ENCODE assay signal across 8 cellular contexts in genomic region chr17:79797492-79798295, GRCh38. TPM values are rescaled to one million over a fixed set of nuclear protein-coding genes. Genes with fewer than 3 reads are reported as not detected.
DNase-seq lines count a peak whose midpoint lies in the region; ATAC-seq and TF ChIP-seq lines count a peak whose summit lies in the region.

No MANE protein-coding gene starts in this region.

- no peak for DNase-seq in AG10803 (ENCODE audit: low read depth)
- DNase-seq in NCI-H1092 (lab: John Stamatoyannopoulos, UW): peak; percentile 34
- no peak for DNase-seq in MCF 10A (ENCODE audit: unreplicated experiment)
- DNase-seq in mesenchymal stem cell: no peak
- no peak for DNase-seq in mesenteric fat pad (ENCODE audit: low spot score)
- no peak for DNase-seq in inferior parietal cortex (ENCODE audit: extremely low spot score)

- H3K4me1 Mint-ChIP-seq in MCF 10A (ENCODE audit: insufficient read depth, unreplicated experiment): peaks cover 15% of the 10 kb centered on the region

- H4K8ac ChIP-seq in mesenchymal stem cell (ENCODE audit: low read length): peak overlapping the region; percentile 90

- peak overlapping the region; percentile 90 for H3K4me2 ChIP-seq in mesenchymal stem cell (ENCODE audit: low read length, poor library complexity, severe bottlenecking)

- H3K27ac ChIP-seq in mesenchymal stem cell (ENCODE audit: low read length, poor library complexity, severe bottlenecking): no peak overlapping the region

- H2BK5ac ChIP-seq in mesenchymal stem cell (ENCODE audit: low read depth, low read length, poor library complexity, severe bottlenecking): no peak overlapping the region

- H4K91ac ChIP-seq in mesenchymal stem cell (ENCODE audit: low read length): peak overlapping the region; percentile 81

- H3K18ac ChIP-seq in mesenchymal stem cell (ENCODE audit: low read depth in 1 of 2, low read length in 2 of 2): peak overlapping the region; percentile 48 to 84

- no peak overlapping the region for H2AFZ ChIP-seq in mesenchymal stem cell (ENCODE audit: low read depth, low read length)

- H3K4me3 ChIP-seq in AG10803 (ENCODE audit: low read length) (peak overlapping the region; percentile 56), mesenchymal stem cell (ENCODE audit: insufficient read depth in 1 of 2, low read depth in 1 of 2, low read length in 2 of 2) (peak overlapping the region; percentile 56 to 66)

- no peak overlapping the region for H3K4ac ChIP-seq in mesenchymal stem cell (ENCODE audit: low read depth in 1 of 2, low read length in 2 of 2)

- intact Hi-C loops in MCF 10A (cut with micrococcal nuclease): no loop called here

- CTCF ChIA-PET in MCF 10A (lab: Yijun Ruan, JAX): interaction anchor here (0.7 to 1.4 kb wide), 4 partner anchors 11 to 789 kb away, joined by 3 to 7 read pairs (median 4); no protein-coding TSS in a partner anchor

- peak overlapping the region in 1 of 2 experiments; percentile 54 for H2BK12ac ChIP-seq in mesenchymal stem cell (ENCODE audit: low read length in 2 of 2)

- ATAC-seq in GM19452 (IDR thresholded peaks at IDR 0.05; ENCODE audit: unreplicated experiment) (peak; percentile 11), GM18520 (IDR thresholded peaks at IDR 0.05; ENCODE audit: unreplicated experiment) (no peak)

- peaks cover 51% of the 10 kb centered on the region for H3K4me1 ChIP-seq in mesenchymal stem cell (ENCODE audit: control insufficient read depth, insufficient read depth, low read depth, low read length)

- POLR2A ChIA-PET in MCF 10A (lab: Yijun Ruan, JAX): interaction anchor here (0.9 to 2.1 kb wide), 11 partner anchors 10 to 196 kb away, joined by 3 to 22 read pairs (median 9); partner anchors contain the start of genes CBX2 and CBX4

- H3K36me3 ChIP-seq in mesenchymal stem cell (ENCODE audit: control insufficient read depth in 1 of 2, insufficient read depth in 2 of 2, low read depth in 1 of 2, low read length in 2 of 2): peaks cover 0 to 14% of the 10 kb centered on the region in 2 experiments

- peak overlapping the region; percentile 87 for H2BK120ac ChIP-seq in mesenchymal stem cell (ENCODE audit: low read depth, low read length)

- peaks cover 47 to 54% of the 10 kb centered on the region in 2 experiments for H3K27me3 ChIP-seq in mesenchymal stem cell (ENCODE audit: control insufficient read depth in 1 of 2, insufficient read depth in 1 of 2, low read length in 2 of 2)

- TF ChIP-seq CTCF in AG10803 (conservative IDR thresholded peaks at IDR 0.05; ENCODE audit: low read length) (no peak), MCF 10A (IDR thresholded peaks at IDR 0.05; ENCODE audit: unreplicated experiment) (no peak)

- no peaks in the 10 kb centered on the region for H3K9me3 Mint-ChIP-seq in MCF 10A (ENCODE audit: unreplicated experiment)

- no peak overlapping the region for H3K9ac ChIP-seq in mesenchymal stem cell (ENCODE audit: low read length)

- peaks cover 26% of the 10 kb centered on the region for H3K27me3 Mint-ChIP-seq in MCF 10A (ENCODE audit: insufficient read depth, unreplicated experiment)

- H3K36me3 Mint-ChIP-seq in MCF 10A (ENCODE audit: insufficient read depth, unreplicated experiment): peaks cover 22% of the 10 kb centered on the region

- H3K79me1 ChIP-seq in mesenchymal stem cell (replicated peaks; ENCODE audit: low read length, poor library complexity, severe bottlenecking): peaks cover 11% of the 10 kb centered on the region

- H3K4me3 Mint-ChIP-seq in MCF 10A (ENCODE audit: unreplicated experiment): peak overlapping the region; percentile 81

- 2% methylated on average over 42 of the region's 89 CpGs for WGBS in mesenchymal stem cell

- peak overlapping the region in 1 of 2 experiments; percentile 57 for H3K23ac ChIP-seq in mesenchymal stem cell (ENCODE audit: low read length in 2 of 2)

- no peak overlapping the region for H3K14ac ChIP-seq in mesenchymal stem cell (ENCODE audit: low read length in 2 of 2)

- no TSS peak for BruUV-seq in MCF 10A (replicated peaks; lab: Mats Ljungman, UMichigan)

- H3K9me3 ChIP-seq in mesenchymal stem cell (ENCODE audit: control insufficient read depth, low read length): peaks cover 8% of the 10 kb centered on the region

- H2BK15ac ChIP-seq in mesenchymal stem cell (ENCODE audit: low read depth, poor library complexity, severe bottlenecking): peak overlapping the region; percentile 60

- H3K27ac Mint-ChIP-seq in MCF 10A (ENCODE audit: low read depth, unreplicated experiment): peak overlapping the region; percentile 88

- H2AK5ac ChIP-seq in mesenchymal stem cell (ENCODE audit: low read length, severe bottlenecking): no peak overlapping the region

RNA-seq across cellular contexts. Expression of gene CBX8, which starts 0.8 kb away (rescaled TPM):
- total RNA-seq in MCF 10A (2022) (9.4 and 10.5 TPM in 2 replicates), mesenteric fat pad (7.5 TPM)
- 2.9 TPM for polyA plus RNA-seq in mesenchymal stem cell (2013, experiment 1 of 2)
- polyA plus RNA-seq in mesenchymal stem cell (2013, experiment 2 of 2): 2.8 TPM

RNA-seq across cellular contexts. Expression of gene CBX2, which starts 19.7 kb away (rescaled TPM):
- total RNA-seq in MCF 10A (2022) (3.8 and 3.9 TPM in 2 replicates), mesenteric fat pad (2.9 TPM)
- 2.2 TPM for polyA plus RNA-seq in mesenchymal stem cell (2013, experiment 1 of 2)
- polyA plus RNA-seq in mesenchymal stem cell (2013, experiment 2 of 2): 1.9 TPM

RNA-seq across cellular contexts. Expression of gene CBX4, which starts 41.5 kb away (rescaled TPM):
- total RNA-seq in MCF 10A (2022) (85.8 and 89.7 TPM in 2 replicates), mesenteric fat pad (16.9 TPM)
- 21.6 TPM for polyA plus RNA-seq in mesenchymal stem cell (2013, experiment 1 of 2)
- 21.8 TPM for polyA plus RNA-seq in mesenchymal stem cell (2013, experiment 2 of 2)
